Comparison of ENCODE assay signal across 20 cellular contexts in genomic region chr9:124720429-124721108, GRCh38. TPM values are rescaled to one million over a fixed set of nuclear protein-coding genes. Genes with fewer than 3 reads are reported as not detected.
"Had no signal": no experiment of that assay in that cellular context is flagged by ENCODE, and none has a peak within 500 bp of the region (broad histone marks: within the 10 kb centered on the region; RNA-seq: fewer than 3 reads in every experiment).

No MANE protein-coding gene starts in this region.

- H3K4me1 Mint-ChIP-seq: immature natural killer cell had no signal

- H3K4me2 ChIP-seq: neural progenitor cell had no signal

- H3K4me1 ChIP-seq: neural progenitor cell had no signal

- H3K36me3 ChIP-seq: brain microvascular endothelial cell, pancreas, suprapubic skin, upper lobe of left lung had no signal

- H3K4me3 ChIP-seq: neural progenitor cell, pancreas, suprapubic skin, upper lobe of left lung had no signal

- H3K36me3 Mint-ChIP-seq: activated naive CD8-positive, alpha-beta T cell; immature natural killer cell had no signal

- H3K27ac Mint-ChIP-seq: activated CD4-positive, alpha-beta T cell treated with anti-CD3 and anti-CD28 coated beads, Interleukin-2, amount 10 ng/mL, durations not matched to agents 24 days and 14 days; activated naive CD8-positive, alpha-beta T cell; effector memory CD8-positive, alpha-beta T cell; immature natural killer cell; neural progenitor cell had no signal

- DNase-seq: activated CD4-positive, alpha-beta T cell treated with anti-CD3 and anti-CD28 coated beads, Interleukin-2, amount 10 ng/mL, durations not matched to agents 24 days and 14 days; activated CD4-positive, CD25-positive, alpha-beta regulatory T cell; activated gamma-delta T cell treated with Interleukin-2 at 50 U/mL for 16 hours; cerebellar nuclear complex; dermis blood vessel endothelial cell; effector memory CD8-positive, alpha-beta T cell; foreskin melanocyte; immature natural killer cell; pancreas; retina; stimulated activated CD4-positive, alpha-beta T cell treated with anti-CD3 and anti-CD28 coated beads, Interleukin-15, amount 100 ng/mL, for 24 hours; stimulated activated CD4-positive, alpha-beta T cell treated with anti-CD3 and anti-CD28 coated beads, Interleukin-4, amount 100 ng/mL, for 1 hour; stimulated activated naive CD8-positive, alpha-beta T cell treated with anti-CD3 and anti-CD28 coated beads, Interleukin-15, Interleukin-2, amounts not matched to agents 100 U/mL and 50 U/mL, for 24 hours had no signal

- H3K27me3 ChIP-seq: brain microvascular endothelial cell, neural progenitor cell, pancreas, suprapubic skin, upper lobe of left lung had no signal

- H3K9me3 ChIP-seq: pancreas, suprapubic skin, upper lobe of left lung had no signal

- H3K9ac ChIP-seq: neural progenitor cell had no signal

- H3K4me3 Mint-ChIP-seq: activated CD4-positive, alpha-beta T cell treated with anti-CD3 and anti-CD28 coated beads, Interleukin-2, amount 10 ng/mL, durations not matched to agents 24 days and 14 days; activated naive CD8-positive, alpha-beta T cell; effector memory CD8-positive, alpha-beta T cell; immature natural killer cell; neural progenitor cell had no signal

- H3K9me3 Mint-ChIP-seq: activated CD4-positive, alpha-beta T cell treated with anti-CD3 and anti-CD28 coated beads, Interleukin-2, amount 10 ng/mL, durations not matched to agents 24 days and 14 days; effector memory CD8-positive, alpha-beta T cell; immature natural killer cell; neural progenitor cell had no signal

- H2AFZ ChIP-seq: neural progenitor cell had no signal

- ATAC-seq: effector memory CD8-positive, alpha-beta T cell; stimulated activated naive CD8-positive, alpha-beta T cell treated with anti-CD3 and anti-CD28 coated beads, Interleukin-15, Interleukin-2, amounts not matched to agents 100 U/mL and 50 U/mL, for 24 hours had no signal

- H3K27ac ChIP-seq: epithelial cell of prostate, neural progenitor cell, pancreas, suprapubic skin, upper lobe of left lung had no signal

RNA-seq across cellular contexts. Expression of gene NR6A1, which starts 50.5 kb away (rescaled TPM):
- polyA plus RNA-seq: immature natural killer cell had no signal

RNA-seq across cellular contexts. Expression of gene OLFML2A, which starts 56.4 kb away (rescaled TPM):
- total RNA-seq: activated CD4-positive, alpha-beta T cell treated with anti-CD3 and anti-CD28 coated beads, Interleukin-2, amount 10 ng/mL, durations not matched to agents 24 days and 14 days; T-helper 2 cell treated with Interferon-gamma antibody and Interleukin-4, amounts not matched to agents 100 ng/mL and 5 ng/mL, for 36 hours had no signal
- polyA plus RNA-seq: immature natural killer cell had no signal
